18 cellular contexts compared by ENCODE assay signal in genomic region chr18:59044855-59045254, GRCh38.
DNase-seq lines count a peak whose midpoint lies in the region; ATAC-seq and TF ChIP-seq lines count a peak whose summit lies in the region.
"Had no signal": no experiment of that assay in that cellular context is flagged by ENCODE, and none has a peak within 500 bp of the region (broad histone marks: within the 10 kb centered on the region; RNA-seq: fewer than 3 reads in every experiment).

No MANE protein-coding gene starts in this region.

- TF ChIP-seq CTCF in osteoblast (IDR thresholded peaks at IDR 0.05; ENCODE audit: extremely low read depth, low read depth, low read length) (no peak), spleen (IDR thresholded peaks at IDR 0.05 in 8 of 11, conservative IDR thresholded peaks at IDR 0.05 in 3 of 11) (no peak)

- H3K9me3 ChIP-seq in osteoblast (ENCODE audit: low read depth, low read length) (no peaks in the 10 kb centered on the region), spleen (no peaks in the 10 kb centered on the region)
- H3K9me3 ChIP-seq: BE2C, HAP-1 had no signal

- H3K79me2 ChIP-seq in osteoblast (ENCODE audit: insufficient read depth, low read length): no peaks in the 10 kb centered on the region

- 69 to 88% (median 76%) methylated on average over 6 of the region's 6 CpGs for WGBS in spleen, 5 donors

- H3K4me2 ChIP-seq in osteoblast (ENCODE audit: insufficient read depth, low read length): no peak overlapping the region

- H3K36me3 ChIP-seq in osteoblast (ENCODE audit: insufficient read depth, low read length): no peaks in the 10 kb centered on the region
- H3K36me3 ChIP-seq in spleen: no peaks in the 10 kb centered on the region
- H3K36me3 ChIP-seq: BE2C, HAP-1 had no signal

- no peak for TF ChIP-seq POLR2A in spleen (IDR thresholded peaks at IDR 0.05)

- H3K4me1 ChIP-seq in osteoblast (ENCODE audit: insufficient read depth, low read length) (peaks cover 3% of the 10 kb centered on the region), spleen (peaks cover 0 to 8% (median 0%) of the 10 kb centered on the region in 6 donors)
- H3K4me1 ChIP-seq: BE2C had no signal

- H3K4me3 ChIP-seq in osteoblast (ENCODE audit: insufficient read depth, low read length): no peak overlapping the region
- no peak overlapping the region for H3K4me3 ChIP-seq in spleen
- H3K4me3 ChIP-seq: GM12878, HAP-1 had no signal

- peak; percentile 38 for ATAC-seq in left ventricle myocardium superior
- no peak for ATAC-seq in Right ventricle myocardium inferior
- ATAC-seq: GM12878 had no signal

- H4K20me1 ChIP-seq in osteoblast (ENCODE audit: insufficient read depth, low read length): no peaks in the 10 kb centered on the region

- H3K27ac ChIP-seq in osteoblast (ENCODE audit: low read depth, low read length) (no peak overlapping the region), spleen (peak overlapping the region in 2 of 8 donors; percentile 11 to 23)

- intact Hi-C loops in left ventricle myocardium superior (cut with micrococcal nuclease): no loop called here
- intact Hi-C loops in Right ventricle myocardium inferior (cut with DNase I): no loop called here
- intact Hi-C loops in spleen (cut with DNase I; ENCODE audit: low total_unique reads): no loop called here

- H3K27me3 ChIP-seq in osteoblast (ENCODE audit: insufficient read depth, low read length) (no peaks in the 10 kb centered on the region), spleen (replicated peaks in 1 of 7) (peaks cover 0 to 4% (median 0%) of the 10 kb centered on the region in 7 donors)
- H3K27me3 ChIP-seq: BE2C had no signal

- H2AFZ ChIP-seq in osteoblast (ENCODE audit: low read length): no peak overlapping the region

- DNase-seq in left ventricle myocardium superior (no peak), Right ventricle myocardium inferior (ENCODE audit: missing footprints) (no peak), osteoblast (ENCODE audit: insufficient read length, low spot score, missing footprints) (peak; percentile 18), spleen (peak; percentile 41), GOT3 (lab: John Stamatoyannopoulos, UW) (no peak), NCI-H510A (lab: John Stamatoyannopoulos, UW) (no peak)
- DNase-seq: ACHN; BE2C; C1 segment of cervical spinal cord; CD4-positive, CD25-positive, alpha-beta regulatory T cell; CD8-positive, alpha-beta memory T cell; COR-L47; DMS 273 treated with DMSO at 0.1 percent for 48 hours; DMS53; DND-41; EL had no signal

Comparison
In these comparisons a context has a peak if more than half of its experiments do, and no peak if none do; other contexts are left out.
1. DNase-seq: peak in osteoblast (single experiment) and spleen (single experiment); none in left ventricle myocardium superior (single experiment), Right ventricle myocardium inferior (single experiment), GOT3 (single experiment) and NCI-H510A (single experiment).